21 cellular contexts compared by ENCODE assay signal in genomic region chr16:6704306-6704705, GRCh38.
DNase-seq lines count a peak whose midpoint lies in the region; ATAC-seq and TF ChIP-seq lines count a peak whose summit lies in the region.
"Had no signal": no experiment of that assay in that cellular context is flagged by ENCODE, and none has a peak within 500 bp of the region (broad histone marks: within the 10 kb centered on the region; RNA-seq: fewer than 3 reads in every experiment).

No MANE protein-coding gene starts in this region.

- no peaks in the 10 kb centered on the region for H3K36me3 Mint-ChIP-seq in endodermal cell (ENCODE audit: low read depth)
- no peaks in the 10 kb centered on the region for H3K36me3 Mint-ChIP-seq in Calu3 (ENCODE audit: insufficient read depth, unreplicated experiment)
- H3K36me3 Mint-ChIP-seq: CD14-positive monocyte; CD8-positive, alpha-beta memory T cell had no signal

- peaks cover 7% of the 10 kb centered on the region for H3K27me3 ChIP-seq in endodermal cell (ENCODE audit: control insufficient read depth, insufficient read depth, low read length, poor library complexity, severe bottlenecking)
- H3K27me3 ChIP-seq: BE2C; BLaER1 treated with 17β-estradiol and CSF1 and Interleukin-3, amounts not matched to agents 10 nM and 100 nM had no signal

- H3K36me3 ChIP-seq in endodermal cell (ENCODE audit: control insufficient read depth, insufficient read depth, low read length) = no peaks in the 10 kb centered on the region
- H3K36me3 ChIP-seq: BE2C; BLaER1 treated with 17β-estradiol and CSF1 and Interleukin-3, amounts not matched to agents 10 nM and 100 nM had no signal

- BruUV-seq in Calu3 (replicated peaks; lab: Mats Ljungman, UMichigan) = no TSS peak

- no peak overlapping the region for H3K9ac ChIP-seq in endodermal cell (ENCODE audit: extremely low read depth, low read length, poor library complexity, severe bottlenecking)
- H3K9ac ChIP-seq: BLaER1 treated with 17β-estradiol and CSF1 and Interleukin-3, amounts not matched to agents 10 nM and 100 nM had no signal

- WGBS in endodermal cell (ENCODE audit: insufficient coverage in 1 of 2, insufficient read length in 1 of 2), 2 experiments = 61 to 100% methylated on average over 1 to 3 of the region's 3 CpGs

- H3K4me1 Mint-ChIP-seq in endodermal cell (no peaks in the 10 kb centered on the region), Calu3 (ENCODE audit: low read depth, unreplicated experiment) (no peaks in the 10 kb centered on the region)
- H3K4me1 Mint-ChIP-seq: CD14-positive monocyte; CD8-positive, alpha-beta memory T cell had no signal

- H3K4me1 ChIP-seq in endodermal cell (ENCODE audit: control insufficient read depth, insufficient read depth, low read length) = no peaks in the 10 kb centered on the region
- H3K4me1 ChIP-seq: A549; BE2C; BLaER1 treated with 17β-estradiol and CSF1 and Interleukin-3, amounts not matched to agents 10 nM and 100 nM had no signal

- no peak for TF ChIP-seq CTCF in endodermal cell (conservative IDR thresholded peaks at IDR 0.05)
- no peak for TF ChIP-seq CTCF in Calu3 (IDR thresholded peaks at IDR 0.05; ENCODE audit: unreplicated experiment)

- intact Hi-C loops in Calu3 (cut with micrococcal nuclease; ENCODE audit: unreplicated experiment) = no loop called here

- H3K27ac Mint-ChIP-seq in endodermal cell = no peak overlapping the region
- H3K27ac Mint-ChIP-seq in Calu3 (ENCODE audit: unreplicated experiment) = no peak overlapping the region
- H3K27ac Mint-ChIP-seq: CD14-positive monocyte; CD4-positive, alpha-beta T cell; CD8-positive, alpha-beta memory T cell had no signal

- H3K4me3 Mint-ChIP-seq in endodermal cell = no peak overlapping the region
- H3K4me3 Mint-ChIP-seq in Calu3 (ENCODE audit: low read depth, unreplicated experiment) = no peak overlapping the region
- H3K4me3 Mint-ChIP-seq: CD14-positive monocyte; CD4-positive, alpha-beta T cell; CD8-positive, alpha-beta memory T cell had no signal

- H3K4me3 ChIP-seq in endodermal cell (ENCODE audit: low read length) = no peak overlapping the region
- H3K4me3 ChIP-seq: A549; BLaER1 treated with 17β-estradiol and CSF1 and Interleukin-3, amounts not matched to agents 10 nM and 100 nM had no signal

- H3K9me3 Mint-ChIP-seq in endodermal cell = no peaks in the 10 kb centered on the region
- peaks cover 14% of the 10 kb centered on the region for H3K9me3 Mint-ChIP-seq in Calu3 (ENCODE audit: low read depth, unreplicated experiment)

- H3K27me3 Mint-ChIP-seq in endodermal cell (ENCODE audit: insufficient read depth) (peaks cover 6% of the 10 kb centered on the region), Calu3 (ENCODE audit: unreplicated experiment) (no peaks in the 10 kb centered on the region)
- H3K27me3 Mint-ChIP-seq: CD4-positive, alpha-beta T cell; CD8-positive, alpha-beta memory T cell had no signal

- CTCF ChIA-PET in Calu3 (lab: Charles Lee) = no interaction called here

- no peak for ATAC-seq in HG03159 (IDR thresholded peaks at IDR 0.05; ENCODE audit: unreplicated experiment)
- ATAC-seq: A549 had no signal

- H3K9me3 ChIP-seq in endodermal cell (ENCODE audit: control insufficient read depth, low read length) = no peaks in the 10 kb centered on the region
- H3K9me3 ChIP-seq: A549; BE2C; BLaER1 treated with 17β-estradiol and CSF1 and Interleukin-3, amounts not matched to agents 10 nM and 100 nM had no signal

- DNase-seq in endodermal cell = peak; percentile 49
- peak; percentile 12 for DNase-seq in occipital lobe (lab: John Stamatoyannopoulos, UW)
- no peak for DNase-seq in NCI-H774 (lab: John Stamatoyannopoulos, UW)
- no peak for DNase-seq in Calu3
- DNase-seq in NCI-H524 treated with DMSO at 0.1 percent for 48 hours (lab: John Stamatoyannopoulos, UW) = no peak
- DNase-seq: 8988T; ACHN; AML-193; BE2C; CD4-positive, alpha-beta T cell; CD8-positive, alpha-beta memory T cell; DMS53; DMS79 treated with DMSO at 0.1 percent for 48 hours; GOT3; H7; HCEC 1CT had no signal

- H3K27ac ChIP-seq in angular gyrus (ENCODE audit: low read depth, low read length) (peak overlapping the region; percentile 74), endodermal cell (ENCODE audit: low read depth, low read length) (no peak overlapping the region)
- H3K27ac ChIP-seq: A549; BLaER1 treated with 17β-estradiol and CSF1 and Interleukin-3, amounts not matched to agents 10 nM and 100 nM had no signal

Comparison
In these comparisons a context has a peak if more than half of its experiments do, and no peak if none do; other contexts are left out.
1. DNase-seq: peak in endodermal cell (single experiment) and occipital lobe (single experiment); none in NCI-H774 (single experiment), Calu3 (single experiment) and NCI-H524 treated with DMSO at 0.1 percent for 48 hours (single experiment).